23 cellular contexts compared by ENCODE assay signal in genomic region chr12:113909776-113910420, GRCh38.
"Had no signal": no experiment of that assay in that cellular context is flagged by ENCODE, and none has a peak within 500 bp of the region (broad histone marks: within the 10 kb centered on the region; RNA-seq: fewer than 3 reads in every experiment).

No MANE protein-coding gene starts in this region.

- H3K79me2 ChIP-seq: parathyroid adenoma had no signal

- H3K4me1 ChIP-seq: heart left ventricle, parathyroid adenoma, psoas muscle, spleen, transverse colon had no signal

- H3K27ac Mint-ChIP-seq: stimulated activated naive B cell treated with anti-CD40 and anti-IgM and Interleukin-4, amounts not matched to agents 10 μg/mL and 1 μg/mL and 100 μg/mL, for 72 hours had no signal

- ATAC-seq: esophagus mucosa; heart left ventricle; naive thymus-derived CD4-positive, alpha-beta T cell; psoas muscle; sciatic nerve; stimulated activated naive B cell treated with anti-CD40 and anti-IgM and Interleukin-4, amounts not matched to agents 10 μg/mL and 1 μg/mL and 100 μg/mL, for 72 hours; stimulated activated naive CD8-positive, alpha-beta T cell treated with anti-CD3 and anti-CD28 coated beads, Interleukin-15, amount 100 ng/mL, for 72 hours had no signal

- H2AFZ ChIP-seq: parathyroid adenoma had no signal

- H3K9me3 Mint-ChIP-seq: neural crest cell; stimulated activated naive CD8-positive, alpha-beta T cell treated with anti-CD3 and anti-CD28 coated beads, Interleukin-15, amount 100 ng/mL, for 72 hours had no signal

- H3K27ac ChIP-seq: heart left ventricle, parathyroid adenoma, psoas muscle, spleen, thoracic aorta, transverse colon had no signal

- H3K4me3 ChIP-seq: heart left ventricle, psoas muscle, spleen, thoracic aorta, transverse colon had no signal

- H3K27me3 ChIP-seq: heart left ventricle, spleen, transverse colon had no signal

- H3K27me3 Mint-ChIP-seq: naive thymus-derived CD4-positive, alpha-beta T cell; stimulated activated naive B cell treated with anti-CD40 and anti-IgM and Interleukin-4, amounts not matched to agents 10 μg/mL and 1 μg/mL and 100 μg/mL, for 72 hours; stimulated activated naive CD8-positive, alpha-beta T cell treated with anti-CD3 and anti-CD28 coated beads, Interleukin-15, amount 100 ng/mL, for 72 hours had no signal

- DNase-seq: effector memory CD4-positive, alpha-beta T cell; heart left ventricle; hypothalamus; kidney glomerular epithelial cell; naive thymus-derived CD4-positive, alpha-beta T cell; occipital lobe; psoas muscle; retina; spleen; stimulated activated CD4-positive, alpha-beta T cell treated with anti-CD3 and anti-CD28 coated beads, Interleukin-2, amount 100 ng/mL, for 24 hours; stimulated activated CD4-positive, alpha-beta T cell treated with anti-CD3 and anti-CD28 coated beads, Interleukin-4, amount 100 ng/mL, for 4 hours; stimulated activated naive B cell treated with anti-CD40 and anti-IgM and Interleukin-4, amounts not matched to agents 10 μg/mL and 1 μg/mL and 100 μg/mL, for 72 hours; stimulated activated naive CD8-positive, alpha-beta T cell treated with anti-CD3 and anti-CD28 coated beads, Interleukin-15, amount 100 ng/mL, for 72 hours; substantia nigra; transverse colon had no signal

- H3K4me3 Mint-ChIP-seq: naive thymus-derived CD4-positive, alpha-beta T cell; neural crest cell; stimulated activated naive B cell treated with anti-CD40 and anti-IgM and Interleukin-4, amounts not matched to agents 10 μg/mL and 1 μg/mL and 100 μg/mL, for 72 hours; stimulated activated naive CD8-positive, alpha-beta T cell treated with anti-CD3 and anti-CD28 coated beads, Interleukin-15, amount 100 ng/mL, for 72 hours had no signal

- H3K4me1 Mint-ChIP-seq: neural crest cell; stimulated activated naive B cell treated with anti-CD40 and anti-IgM and Interleukin-4, amounts not matched to agents 10 μg/mL and 1 μg/mL and 100 μg/mL, for 72 hours; stimulated activated naive CD8-positive, alpha-beta T cell treated with anti-CD3 and anti-CD28 coated beads, Interleukin-15, amount 100 ng/mL, for 72 hours had no signal

- H3K9ac ChIP-seq: parathyroid adenoma had no signal

- FAIRE-seq: endometrium, frontal cortex, islet of Langerhans had no signal

- H3K9me3 ChIP-seq: psoas muscle, spleen, thoracic aorta, transverse colon had no signal
